Comparison of ENCODE assay signal across 31 cellular contexts in genomic region chr10:30343962-30344361, GRCh38.
"Had no signal": no experiment of that assay in that cellular context is flagged by ENCODE, and none has a peak within 500 bp of the region (broad histone marks: within the 10 kb centered on the region; RNA-seq: fewer than 3 reads in every experiment).

No MANE protein-coding gene starts in this region.

- H3K9me3 Mint-ChIP-seq: activated CD4-positive, alpha-beta T cell treated with anti-CD3 and anti-CD28 coated beads, Interleukin-2, amount 10 ng/mL, durations not matched to agents 24 days and 14 days; activated CD8-positive, alpha-beta T cell treated with anti-CD3 and anti-CD28 coated beads for 36 hours; activated naive CD4-positive, alpha-beta T cell treated with anti-CD3 and anti-CD28 coated beads for 36 hours; activated T-cell treated with anti-CD3 and anti-CD28 coated beads, Interleukin-2, amount 50 U/mL, for 24 hours; activated T-helper 1 cell treated with anti-CD3 and anti-CD28 coated beads, Interleukin-12 subunit alpha, Interleukin-12 subunit beta, Interleukin-2, Interleukin-4 antibody, amounts not matched to agents 30 ng/mL and 10 ng/mL and 1 ng/mL, durations not matched to agents 14 hours and 24 hours and 36 hours had no signal

- FAIRE-seq: astrocyte had no signal

- H3K4me3 ChIP-seq: adrenal gland, body of pancreas, breast epithelium, Peyer's patch had no signal

- H3K27me3 Mint-ChIP-seq: activated CD4-positive, alpha-beta T cell treated with anti-CD3 and anti-CD28 coated beads, Interleukin-2, amount 10 ng/mL, durations not matched to agents 24 days and 14 days; activated CD8-positive, alpha-beta T cell treated with anti-CD3 and anti-CD28 coated beads for 36 hours; activated T-cell treated with anti-CD3 and anti-CD28 coated beads, Interleukin-2, amount 50 U/mL, for 24 hours had no signal

- H3K4me2 ChIP-seq: KMS-11 had no signal

- ATAC-seq: activated CD8-positive, alpha-beta T cell treated with anti-CD3 and anti-CD28 coated beads for 36 hours; body of pancreas; PC-3 had no signal

- H3K9ac ChIP-seq: KMS-11 had no signal

- H3K27me3 ChIP-seq: adrenal gland, body of pancreas, breast epithelium, Peyer's patch had no signal

- H3K27ac Mint-ChIP-seq: activated CD4-positive, alpha-beta T cell treated with anti-CD3 and anti-CD28 coated beads, Interleukin-2, amount 10 ng/mL, durations not matched to agents 24 days and 14 days; activated naive CD4-positive, alpha-beta T cell treated with anti-CD3 and anti-CD28 coated beads for 36 hours; activated T-cell treated with anti-CD3 and anti-CD28 coated beads, Interleukin-2, amount 50 U/mL, for 24 hours; activated T-helper 1 cell treated with anti-CD3 and anti-CD28 coated beads, Interleukin-12 subunit alpha, Interleukin-12 subunit beta, Interleukin-2, Interleukin-4 antibody, amounts not matched to agents 30 ng/mL and 10 ng/mL and 1 ng/mL, durations not matched to agents 14 hours and 24 hours and 36 hours had no signal

- DNase-seq: activated CD4-positive, alpha-beta T cell treated with anti-CD3 and anti-CD28 coated beads, Interleukin-2, amount 10 ng/mL, durations not matched to agents 24 days and 14 days; activated CD4-positive, alpha-beta T cell treated with anti-CD3 and anti-CD28 coated beads, Interleukin-2, amount 50 U/mL, for 4 hours; activated CD8-positive, alpha-beta T cell treated with anti-CD3 and anti-CD28 coated beads for 36 hours; activated gamma-delta T cell treated with Interleukin-2 at 50 U/mL for 16 hours; activated naive CD4-positive, alpha-beta T cell treated with anti-CD3 and anti-CD28 coated beads for 36 hours; activated T-cell treated with anti-CD3 and anti-CD28 coated beads, Interleukin-2, amount 50 U/mL, for 24 hours; adrenal gland; body of pancreas; cerebellar nuclear complex; NCI-H1092 treated with DMSO at 0.1 percent for 48 hours; NCI-H1417; NCI-H146; NCI-H187; NCI-H2029 treated with DMSO at 0.1 percent for 48 hours; NCI-H2107; NCI-H2171; NCI-H510A; NCI-H526; NCI-H748 treated with DMSO at 0.1 percent for 48 hours; NK-92 treated with Interleukin-12 subunit alpha and Interleukin-12 subunit beta, amount 100 ng/mL, for 24 hours; PC-3; Peyer's patch; RPMI8226; SHP77 treated with DMSO at 0.1 percent for 48 hours; SW 1271; T-helper 1 cell; T1000 had no signal

- H3K4me3 Mint-ChIP-seq: activated CD4-positive, alpha-beta T cell treated with anti-CD3 and anti-CD28 coated beads, Interleukin-2, amount 10 ng/mL, durations not matched to agents 24 days and 14 days; activated CD8-positive, alpha-beta T cell treated with anti-CD3 and anti-CD28 coated beads for 36 hours; activated naive CD4-positive, alpha-beta T cell treated with anti-CD3 and anti-CD28 coated beads for 36 hours; activated T-cell treated with anti-CD3 and anti-CD28 coated beads, Interleukin-2, amount 50 U/mL, for 24 hours; activated T-helper 1 cell treated with anti-CD3 and anti-CD28 coated beads, Interleukin-12 subunit alpha, Interleukin-12 subunit beta, Interleukin-2, Interleukin-4 antibody, amounts not matched to agents 30 ng/mL and 10 ng/mL and 1 ng/mL, durations not matched to agents 14 hours and 24 hours and 36 hours had no signal

- H3K27ac ChIP-seq: adrenal gland, body of pancreas, breast epithelium, KMS-11, Peyer's patch had no signal

- H3K9me3 ChIP-seq: adrenal gland, body of pancreas, breast epithelium, Peyer's patch had no signal
